ENCODE assay signal across 8 cellular contexts in the genomic region with DNA sequence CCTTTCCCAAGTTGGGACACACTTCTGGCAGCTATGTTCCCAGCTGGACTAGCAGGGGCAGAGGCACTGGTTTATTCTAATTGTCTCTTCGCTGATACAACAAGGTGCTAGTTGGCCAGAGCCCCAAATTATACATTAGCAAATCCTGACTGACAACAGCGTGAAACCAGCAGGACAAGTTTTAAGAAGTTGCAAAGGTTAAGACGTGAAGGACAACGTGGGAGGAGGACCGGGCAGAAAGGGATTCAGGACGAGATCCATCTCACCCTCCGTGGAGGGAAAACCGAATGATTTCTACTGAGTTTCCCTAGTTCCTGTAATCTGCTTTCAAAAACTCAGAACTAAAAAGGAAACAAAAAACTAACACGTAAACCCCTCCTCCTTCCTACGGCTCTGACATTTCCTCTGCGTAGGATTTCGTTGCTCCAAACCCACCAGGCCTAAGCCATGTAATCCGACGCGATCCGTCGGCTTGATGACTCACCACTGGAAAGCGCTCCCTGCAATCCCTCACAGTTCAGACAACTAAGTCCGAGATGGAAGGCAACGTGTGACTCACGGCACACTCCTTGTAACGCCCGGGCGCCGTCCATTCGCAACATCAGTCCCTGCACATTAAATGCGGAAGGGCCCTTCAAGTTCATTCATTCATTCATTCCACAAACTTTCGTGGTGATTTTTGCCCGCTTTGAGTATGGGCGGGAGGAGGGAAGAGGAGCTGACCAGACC. TPM values are rescaled to one million over a fixed set of nuclear protein-coding genes. Genes with fewer than 3 reads are reported as not detected.
DNase-seq lines count a peak whose midpoint lies in the region; ATAC-seq, FAIRE-seq and TF ChIP-seq lines count a peak whose summit lies in the region.

No MANE protein-coding gene starts in this region.

- peak overlapping the region; percentile 68 for H3K23ac ChIP-seq in IMR-90 (ENCODE audit: low read depth, low read length)

- peak overlapping the region; percentile 42 for H2BK20ac ChIP-seq in IMR-90 (ENCODE audit: low read depth, low read length)

- peak; percentile 36 for ATAC-seq in GM21526 (IDR thresholded peaks at IDR 0.05; ENCODE audit: low FRiP score, unreplicated experiment)
- ATAC-seq in IMR-90 (ENCODE audit: low read depth) = peak; percentile 89

- H2AFZ ChIP-seq in IMR-90 (replicated peaks; ENCODE audit: low read length, poor library complexity) = peak overlapping the region; percentile 98

- CTCF ChIA-PET in IMR-90 (lab: Yijun Ruan, JAX) = interaction anchor here (0.6 to 1.2 kb wide), 3 partner anchors 9 to 91 kb away, joined by 3 to 5 read pairs (median 3); no protein-coding TSS in a partner anchor

- no peaks in the 10 kb centered on the region for H3K27me3 ChIP-seq in IMR-90 (ENCODE audit: control insufficient read depth, insufficient read depth, low read length)

- H3K9me1 ChIP-seq in IMR-90 (ENCODE audit: insufficient read depth, low read length) = peaks cover 8% of the 10 kb centered on the region; the same call in 1 of the 2 replicates

- H2AK9ac ChIP-seq in IMR-90 (replicated peaks; ENCODE audit: low read depth, low read length, poor library complexity) = peak overlapping the region; percentile 92

- H3K9ac ChIP-seq in IMR-90 (ENCODE audit: low read depth, low read length) = peak overlapping the region; percentile 91

- peak overlapping the region; percentile 96 for H3K27ac Mint-ChIP-seq in activated T-helper 1 cell treated with anti-CD3 and anti-CD28 coated beads, Interleukin-12 subunit alpha, Interleukin-12 subunit beta, Interleukin-2, Interleukin-4 antibody, amounts not matched to agents 30 ng/mL and 10 ng/mL and 1 ng/mL, durations not matched to agents 14 hours and 24 hours and 36 hours

- peak overlapping the region; percentile 58 for H2AK5ac ChIP-seq in IMR-90 (ENCODE audit: low read depth, low read length)

- peaks cover 20 to 37% of the 10 kb centered on the region in 2 experiments for H3K79me1 ChIP-seq in IMR-90 (ENCODE audit: low read depth in 1 of 2, low read length in 2 of 2)

- peak overlapping the region; percentile 89 for H3K18ac ChIP-seq in IMR-90 (ENCODE audit: low read depth, low read length)

- peaks cover 10% of the 10 kb centered on the region for H3K36me3 Mint-ChIP-seq in activated T-helper 1 cell treated with anti-CD3 and anti-CD28 coated beads, Interleukin-12 subunit alpha, Interleukin-12 subunit beta, Interleukin-2, Interleukin-4 antibody, amounts not matched to agents 30 ng/mL and 10 ng/mL and 1 ng/mL, durations not matched to agents 14 hours and 24 hours and 36 hours (ENCODE audit: low read depth)

- in situ Hi-C loops in IMR-90 (cut with MboI; ENCODE audit: low sequenced_read_pairs) = no loop called here

- H3K9me3 Mint-ChIP-seq in activated T-helper 1 cell treated with anti-CD3 and anti-CD28 coated beads, Interleukin-12 subunit alpha, Interleukin-12 subunit beta, Interleukin-2, Interleukin-4 antibody, amounts not matched to agents 30 ng/mL and 10 ng/mL and 1 ng/mL, durations not matched to agents 14 hours and 24 hours and 36 hours = no peaks in the 10 kb centered on the region

- no peaks in the 10 kb centered on the region; the same call in 1 of the 2 replicates for H3K36me3 ChIP-seq in IMR-90 (ENCODE audit: control insufficient read depth, insufficient read depth, low read length)

- peak overlapping the region; percentile 90 for H3K4me3 Mint-ChIP-seq in activated T-helper 1 cell treated with anti-CD3 and anti-CD28 coated beads, Interleukin-12 subunit alpha, Interleukin-12 subunit beta, Interleukin-2, Interleukin-4 antibody, amounts not matched to agents 30 ng/mL and 10 ng/mL and 1 ng/mL, durations not matched to agents 14 hours and 24 hours and 36 hours

- TF ChIP-seq CTCF in D721Med (IDR thresholded peaks at IDR 0.05; ENCODE audit: insufficient read depth, missing control alignments) = no peak
- TF ChIP-seq CTCF in IMR-90 (conservative IDR thresholded peaks at IDR 0.05; ENCODE audit: low read depth, low read length) = no peak

- H3K4me1 ChIP-seq in IMR-90 (ENCODE audit: control insufficient read depth, insufficient read depth, low read length) = peaks cover 3% of the 10 kb centered on the region

- no peaks in the 10 kb centered on the region for H3K9me3 ChIP-seq in IMR-90 (ENCODE audit: control insufficient read depth, insufficient read depth, low read length)

- H3K4ac ChIP-seq in IMR-90 (ENCODE audit: low read depth, low read length) = peak overlapping the region; percentile 92

- TF ChIP-seq RAD21 in IMR-90 (IDR thresholded peaks at IDR 0.05; ENCODE audit: low read length) = no peak

- peak overlapping the region; percentile 83 for H4K5ac ChIP-seq in IMR-90 (ENCODE audit: low read depth, low read length)

- FAIRE-seq in D721Med (lab: Jason Lieb, UNC) (no peak), RCC 7860 (lab: Jason Lieb, UNC) (peak; percentile 73)

- H2BK15ac ChIP-seq in IMR-90 (ENCODE audit: low read depth, low read length) = peak overlapping the region; percentile 62; the same call in 2 of the 3 replicates

- TF ChIP-seq POLR2A in IMR-90 (IDR thresholded peaks at IDR 0.05; ENCODE audit: low read depth, low read length) = peak; percentile 71

- H2BK120ac ChIP-seq in IMR-90 (ENCODE audit: low read depth, low read length) = peak overlapping the region; percentile 83

- H3K4me1 Mint-ChIP-seq in activated T-helper 1 cell treated with anti-CD3 and anti-CD28 coated beads, Interleukin-12 subunit alpha, Interleukin-12 subunit beta, Interleukin-2, Interleukin-4 antibody, amounts not matched to agents 30 ng/mL and 10 ng/mL and 1 ng/mL, durations not matched to agents 14 hours and 24 hours and 36 hours (ENCODE audit: low read depth) = peaks cover 35% of the 10 kb centered on the region

- no peaks in the 10 kb centered on the region for H4K20me1 ChIP-seq in IMR-90 (ENCODE audit: insufficient read depth, low read length)

- H2BK5ac ChIP-seq in IMR-90 (ENCODE audit: low read depth, low read length, poor library complexity, severe bottlenecking) = peak overlapping the region; percentile 92

- H4K8ac ChIP-seq in IMR-90 (ENCODE audit: low read depth in 2 of 2, low read length in 2 of 2) = peak overlapping the region; percentile 34 to 90

- H3K4me3 ChIP-seq in IMR-90 (ENCODE audit: insufficient read depth, low read depth, low read length) = peak overlapping the region; percentile 54

- H4K91ac ChIP-seq in IMR-90 (ENCODE audit: insufficient read depth, low read depth, low read length) = peak overlapping the region; percentile 87

- H3K14ac ChIP-seq in IMR-90 (replicated peaks; ENCODE audit: low read depth, low read length) = peak overlapping the region; percentile 78

- DNase-seq in D721Med (ENCODE audit: insufficient read length, low spot score) (peak; percentile 67), IMR-90 (peak; percentile 100), RCC 7860 (ENCODE audit: low spot score) (peak; percentile 83), fibroblast of gingiva (ENCODE audit: low read depth) (peak; percentile 98), myocyte (ENCODE audit: low read depth) (peak; percentile 98)
- DNase-seq in activated T-helper 1 cell treated with anti-CD3 and anti-CD28 coated beads, Interleukin-12 subunit alpha, Interleukin-12 subunit beta, Interleukin-2, Interleukin-4 antibody, amounts not matched to agents 30 ng/mL and 10 ng/mL and 1 ng/mL, durations not matched to agents 14 hours and 24 hours and 36 hours (ENCODE audit: low spot score) = peak; percentile 61
- DNase-seq in stimulated activated CD8-positive, alpha-beta memory T cell treated with anti-CD3 and anti-CD28 coated beads, Interleukin-7, amount 100 ng/mL, for 4 hours (ENCODE audit: low read depth in 2 of 2) = peak; percentile 52 to 64

- POLR2A ChIA-PET in IMR-90 (lab: Charles Lee; ENCODE audit: unreplicated experiment) = interaction anchor here (0.6 kb wide), 1 partner anchor 61 kb away, joined by 8 read pairs; no protein-coding TSS in a partner anchor

- BruUV-seq in IMR-90 (replicated peaks; lab: Mats Ljungman, UMichigan) = no TSS peak

- H3K4me2 ChIP-seq in IMR-90 (ENCODE audit: low read depth, low read length) = peak overlapping the region; percentile 85

- intact Hi-C loops in IMR-90 (cut with micrococcal nuclease) = loop anchor here (2.0 kb wide), 2 partner anchors 151 to 275 kb away; a partner anchor contains a TSS
- intact Hi-C loops in activated T-helper 1 cell treated with anti-CD3 and anti-CD28 coated beads, Interleukin-12 subunit alpha, Interleukin-12 subunit beta, Interleukin-2, Interleukin-4 antibody, amounts not matched to agents 30 ng/mL and 10 ng/mL and 1 ng/mL, durations not matched to agents 14 hours and 24 hours and 36 hours (cut with micrococcal nuclease) = loop anchor here (1.0 to 10.0 kb wide), 10 partner anchors 30 to 1040 kb away; a partner anchor contains a TSS

- H3K27me3 Mint-ChIP-seq in activated T-helper 1 cell treated with anti-CD3 and anti-CD28 coated beads, Interleukin-12 subunit alpha, Interleukin-12 subunit beta, Interleukin-2, Interleukin-4 antibody, amounts not matched to agents 30 ng/mL and 10 ng/mL and 1 ng/mL, durations not matched to agents 14 hours and 24 hours and 36 hours (ENCODE audit: insufficient read depth) = no peaks in the 10 kb centered on the region

- dilution Hi-C loops in IMR-90 (cut with HindIII; ENCODE audit: low sequenced_read_pairs, unreplicated experiment) = no loop called here

- H3K56ac ChIP-seq in IMR-90 (ENCODE audit: extremely low read depth, insufficient read depth, low read length) = peak overlapping the region; percentile 92

- H3K27ac ChIP-seq in IMR-90 (ENCODE audit: insufficient read depth, low read length) = peak overlapping the region; percentile 89

- WGBS in IMR-90 (ENCODE audit: extremely low coverage in 2 of 2, insufficient read length in 1 of 2), 2 experiments = 1% methylated on average over 14 of the region's 30 CpGs; no CpG with 5 or more reads in 1 of the 2 experiments

TF ChIP-seq in IMR-90, 13 proteins besides CTCF, POLR2A, EP300 and RAD21 (continues in another document):
- peak; percentile 100 for TF ChIP-seq FOS (IDR thresholded peaks at IDR 0.05; ENCODE audit: low read depth, low read length)

RNA-seq across cellular contexts. Expression of a gene that starts 0.7 kb away (rescaled TPM):
- total RNA-seq in IMR-90 (2012; rRNA removed) (31.7 and 36.7 TPM in 2 replicates), myocyte (22.1 and 22.3 TPM in 2 replicates)
- polyA plus RNA-seq in IMR-90 (2012; rRNA removed) = 30.4 and 34.8 TPM in 2 replicates
- polyA plus RNA-seq in IMR-90 (2012; cell fraction: cytosol; rRNA removed) = 6.8 and 10.4 TPM in 2 replicates
- polyA plus RNA-seq in IMR-90 (2012; cell fraction: nucleus; rRNA removed; ENCODE audit: low replicate concordance) = 1.2 and 7.0 TPM in 2 replicates
- 8.5 TPM in 2 replicates for total RNA-seq in activated T-helper 1 cell treated with anti-CD3 and anti-CD28 coated beads, Interleukin-12 subunit alpha, Interleukin-12 subunit beta, Interleukin-2, Interleukin-4 antibody, amounts not matched to agents 30 ng/mL and 10 ng/mL and 1 ng/mL, durations not matched to agents 14 hours and 24 hours and 36 hours
- polyA plus RNA-seq in myocyte (2012) = 15.8 TPM

RNA-seq across cellular contexts. Expression of a gene that starts 30.2 kb away (rescaled TPM):
- total RNA-seq in IMR-90 (2012; rRNA removed) (0.18 and 0.56 TPM in 2 replicates), myocyte (0.47 and 0.86 TPM in 2 replicates)
- polyA plus RNA-seq in IMR-90 (2012; rRNA removed) = 0.12 TPM in 1 of 2 replicates, not detected in the other
- polyA plus RNA-seq in IMR-90 (2012; cell fraction: cytosol; rRNA removed) = 0.02 TPM in 1 of 2 replicates, not detected in the other
- 0.16 TPM in 1 of 2 replicates, not detected in the other for polyA plus RNA-seq in IMR-90 (2012; cell fraction: nucleus; rRNA removed; ENCODE audit: low replicate concordance)
- total RNA-seq in activated T-helper 1 cell treated with anti-CD3 and anti-CD28 coated beads, Interleukin-12 subunit alpha, Interleukin-12 subunit beta, Interleukin-2, Interleukin-4 antibody, amounts not matched to agents 30 ng/mL and 10 ng/mL and 1 ng/mL, durations not matched to agents 14 hours and 24 hours and 36 hours = 0.57 and 0.64 TPM in 2 replicates
- polyA plus RNA-seq in myocyte (2012) = 0.96 TPM

Comparison
In these comparisons a context has a peak if more than half of its experiments do, and no peak if none do; other contexts are left out.
1. Peak in every context shown above with its lines: DNase-seq, ATAC-seq, H3K4me3 ChIP-seq and H3K27ac ChIP-seq.